ENCODE assay signal across 8 cellular contexts in genomic region chr10:68331455-68332258, GRCh38. TPM values are rescaled to one million over a fixed set of nuclear protein-coding genes. Genes with fewer than 3 reads are reported as not detected.
DNase-seq lines count a peak whose midpoint lies in the region; ATAC-seq and TF ChIP-seq lines count a peak whose summit lies in the region.

Gene HNRNPH3, plus strand, starts transcription at chr10:68332064. Its CDS starts 5,158 bp downstream, at chr10:68337222.

- TF ChIP-seq CTCF in adrenal gland (IDR thresholded peaks at IDR 0.05) (peak in 4 of 6 experiments; percentile 8 to 52 (median 32)), heart right ventricle (IDR thresholded peaks at IDR 0.05) (no peak), type B pancreatic cell (conservative IDR thresholded peaks at IDR 0.05) (peak; percentile 52)

- 0 to 1% (median 1%) methylated on average over 26 to 73 of the region's 73 CpGs for WGBS in adrenal gland, 4 donors
- 0 to 1% methylated on average over 73 of the region's 73 CpGs for WGBS in heart right ventricle, 2 donors

- H3K4me3 Mint-ChIP-seq in type B pancreatic cell, result peak within 1 kb of the TSS; percentile 100

- H3K36me3 Mint-ChIP-seq in type B pancreatic cell, result peaks cover 15% of the 10 kb centered on the region

- H3K27me3 Mint-ChIP-seq in type B pancreatic cell, result peaks cover 4% of the 10 kb centered on the region

- H3K4me3 ChIP-seq in adrenal gland (peak within 1 kb of the TSS; percentile 76 to 98 (median 84)), heart right ventricle (peak within 1 kb of the TSS; percentile 79 to 96 (median 88))

- H3K4me1 ChIP-seq in adrenal gland (replicated peaks in 1 of 2) (peaks cover 42 to 57% of the 10 kb centered on the region in 2 donors), heart right ventricle (peaks cover 0 to 73% (median 42%) of the 10 kb centered on the region in 9 donors)

- peak within 1 kb of the TSS; percentile 98 to 100 (median 99) for H3K27ac ChIP-seq in adrenal gland
- peak within 1 kb of the TSS; percentile 97 to 100 (median 99) for H3K27ac ChIP-seq in heart right ventricle

- H3K36me3 ChIP-seq in adrenal gland (replicated peaks in 1 of 2), result no peaks in the 10 kb centered on the region
- H3K36me3 ChIP-seq in heart right ventricle, result no peaks in the 10 kb centered on the region

- H3K9me3 ChIP-seq in adrenal gland (replicated peaks in 1 of 3) (no peaks in the 10 kb centered on the region), heart right ventricle (no peaks in the 10 kb centered on the region)

- peak; percentile 99 for TF ChIP-seq POLR2A in GM15510 (IDR thresholded peaks at IDR 0.05; ENCODE audit: borderline replicate concordance, extremely low read depth, insufficient read length)
- peak; percentile 98 to 100 for TF ChIP-seq POLR2A in adrenal gland (IDR thresholded peaks at IDR 0.05)

- intact Hi-C loops in adrenal gland (cut with DNase I), result no loop called here
- intact Hi-C loops in heart right ventricle (cut with DNase I), result loop anchor here in 4 of 10 donors (2.0 to 10.0 kb wide), 5 partner anchors 257 to 447 kb away; partner anchors contain the start of genes SIRT1 (in 3 of the 4), HERC4 (in 2 of the 4) and CCAR1 (in 1 of the 4)
- intact Hi-C loops in posterior cingulate gyrus (cut with DNase I), result loop anchor here (1.0 to 10.0 kb wide), 5 partner anchors 76 to 477 kb away; partner anchors contain the start of genes HERC4, RUFY2 and SIRT1

- H3K4me1 Mint-ChIP-seq in type B pancreatic cell (ENCODE audit: unreplicated experiment), result peaks cover 36% of the 10 kb centered on the region

- DNase-seq in NCI-H146 treated with DMSO at 0.1 percent for 48 hours (lab: John Stamatoyannopoulos, UW; ENCODE audit: unreplicated experiment) (peak; percentile 89), T-helper 1 cell (peak; percentile 97 to 100 (median 98)), adrenal gland (peak; percentile 97 to 99 (median 99)), heart right ventricle (peak; percentile 99), posterior cingulate gyrus (peak; percentile 95 to 99 (median 97)), type B pancreatic cell (ENCODE audit: extremely low spot score, unreplicated experiment) (peak; percentile 100)

- no peaks in the 10 kb centered on the region for H3K9me3 Mint-ChIP-seq in type B pancreatic cell

- ATAC-seq in HG02884 (IDR thresholded peaks at IDR 0.05; ENCODE audit: unreplicated experiment), result peak; percentile 77
- peak; percentile 92 to 97 (median 94) for ATAC-seq in heart right ventricle

- peak within 1 kb of the TSS; percentile 100 for H3K27ac Mint-ChIP-seq in type B pancreatic cell

- H3K27me3 ChIP-seq in adrenal gland, result no peaks in the 10 kb centered on the region
- H3K27me3 ChIP-seq in heart right ventricle, result no peaks in the 10 kb centered on the region

RNA-seq across cellular contexts. Expression of gene HNRNPH3, which starts in this region (rescaled TPM):
- total RNA-seq in adrenal gland (100 to 1,000 TPM in 1 of 8 donors, 10 to 100 TPM in 7; 12.9 to 113 (median 57.3) TPM), heart right ventricle (100 to 1,000 TPM in 6 of 10 donors, 10 to 100 TPM in 4; 81.8 to 130 (median 105) TPM), type B pancreatic cell (ENCODE audit: low replicate concordance) (108 and 199 TPM in 2 replicates)
- polyA plus RNA-seq in adrenal gland (100 to 1,000 TPM; 126 to 291 (median 237) TPM), heart right ventricle (100 to 1,000 TPM; 106 to 146 TPM)

Comparison
In these comparisons a context has a peak if more than half of its experiments do, and no peak if none do; other contexts are left out.
1. Peak in every context shown above with its lines: DNase-seq, ATAC-seq, H3K4me3 ChIP-seq and H3K27ac ChIP-seq.
2. CTCF ChIP-seq: peak in adrenal gland (4 of 6) and type B pancreatic cell (single experiment); none in heart right ventricle (0 of 9).